In genomic region chr20:43914286-43914685, GRCh38 we compare ENCODE assay signal across 8 cellular contexts. TPM values are rescaled to one million over a fixed set of nuclear protein-coding genes. Genes with fewer than 3 reads are reported as not detected.
DNase-seq lines count a peak whose midpoint lies in the region; ATAC-seq and TF ChIP-seq lines count a peak whose summit lies in the region.

No MANE protein-coding gene starts in this region.

- H3K27ac ChIP-seq in CD8-positive, alpha-beta memory T cell (ENCODE audit: low read depth, low read length), result no peak overlapping the region
- H3K27ac ChIP-seq in thoracic aorta, result peak overlapping the region in 1 of 2 donors; percentile 46

- no peaks in the 10 kb centered on the region for H3K36me3 ChIP-seq in CD8-positive, alpha-beta memory T cell (ENCODE audit: insufficient read depth, low read length)
- H3K36me3 ChIP-seq in H7 (replicated peaks; ENCODE audit: control insufficient read depth, insufficient read depth, low read length) (no peaks in the 10 kb centered on the region), thoracic aorta (no peaks in the 10 kb centered on the region)

- H3K27me3 Mint-ChIP-seq in CD8-positive, alpha-beta memory T cell, result peaks cover 38 to 64% of the 10 kb centered on the region in 2 donors

- H3K4me3 Mint-ChIP-seq in CD8-positive, alpha-beta memory T cell, result peak overlapping the region in 6 of 7 donors; percentile 62 to 76 (median 68)

- peaks cover 12 to 16% (median 15%) of the 10 kb centered on the region in 5 donors for H3K9me3 Mint-ChIP-seq in CD8-positive, alpha-beta memory T cell

- H3K4me3 ChIP-seq in CD8-positive, alpha-beta memory T cell (ENCODE audit: low read length), result peak overlapping the region; percentile 51
- H3K4me3 ChIP-seq in H7 (ENCODE audit: insufficient read depth, low read depth, low read length) (peak overlapping the region; percentile 55), fibroblast of villous mesenchyme (ENCODE audit: low read depth, low read length) (peak overlapping the region; percentile 57), thoracic aorta (peak overlapping the region; percentile 75)

- TF ChIP-seq CTCF in fibroblast of villous mesenchyme (IDR thresholded peaks at IDR 0.05; ENCODE audit: insufficient read depth, low read depth, low read length) (no peak), thoracic aorta (IDR thresholded peaks at IDR 0.05) (no peak)

- POLR2A ChIA-PET in CD8-positive, alpha-beta memory T cell (lab: Charles Lee), result no interaction called here

- ATAC-seq in thoracic aorta (ENCODE audit: insufficient number of reproducible peaks, low FRiP score, low read depth), result no peak

- CTCF ChIA-PET in CD8-positive, alpha-beta memory T cell (lab: Charles Lee), result interaction anchor here (0.7 kb wide), 1 partner anchor 117 kb away, joined by 4 read pairs; no protein-coding TSS in a partner anchor

- H3K36me3 Mint-ChIP-seq in CD8-positive, alpha-beta memory T cell, result peaks cover 0 to 1% (median 0%) of the 10 kb centered on the region in 3 donors

- H3K4me1 Mint-ChIP-seq in CD8-positive, alpha-beta memory T cell, result peaks cover 15 to 28% (median 20%) of the 10 kb centered on the region in 3 donors

- H3K4me1 ChIP-seq in CD8-positive, alpha-beta memory T cell (ENCODE audit: insufficient read depth, low read length), result peaks cover 15% of the 10 kb centered on the region
- peaks cover 0 to 13% of the 10 kb centered on the region in 2 donors for H3K4me1 ChIP-seq in thoracic aorta (ENCODE audit: control insufficient read depth in 1 of 2, low read depth in 2 of 2)

- peak in 1 of 5 donors; percentile 8 for DNase-seq in CD8-positive, alpha-beta memory T cell
- DNase-seq in H7 (no peak), T1000 (lab: John Stamatoyannopoulos, UW) (peak; percentile 71), fibroblast of villous mesenchyme (ENCODE audit: low read depth) (no peak), thoracic aorta (ENCODE audit: low spot score) (no peak), GM03348 (ENCODE audit: low spot score) (no peak), globus pallidus (ENCODE audit: low spot score) (no peak), epidermal melanocyte (ENCODE audit: insufficient read length, low spot score) (no peak)

- H3K27me3 ChIP-seq in CD8-positive, alpha-beta memory T cell (ENCODE audit: insufficient read depth, low read length, poor library complexity, severe bottlenecking), result peaks cover 22% of the 10 kb centered on the region
- H3K27me3 ChIP-seq in H7 (ENCODE audit: control insufficient read depth, insufficient read depth, low read length) (peaks cover 29% of the 10 kb centered on the region), thoracic aorta (replicated peaks; ENCODE audit: insufficient read depth) (no peaks in the 10 kb centered on the region)

- H3K9me3 ChIP-seq in CD8-positive, alpha-beta memory T cell (ENCODE audit: low read length), result no peaks in the 10 kb centered on the region
- peaks cover 14% of the 10 kb centered on the region for H3K9me3 ChIP-seq in thoracic aorta

- no peak overlapping the region for H3K27ac Mint-ChIP-seq in CD8-positive, alpha-beta memory T cell

RNA-seq across cellular contexts. Expression of gene TOX2, which starts 0.4 kb away (rescaled TPM):
- total RNA-seq in CD8-positive, alpha-beta memory T cell, result under 1 TPM; 0.35 to 0.39 TPM
- 1.2 TPM for polyA plus RNA-seq in CD8-positive, alpha-beta memory T cell
- 1.6 and 2.1 TPM in 2 replicates for total RNA-seq in H7 (2014; rRNA removed; shearing (Covaris generic))
- 0.43 and 1.9 TPM in 2 replicates for total RNA-seq in fibroblast of villous mesenchyme
- total RNA-seq in thoracic aorta, result 10 to 100 TPM in 1 of 2 donors, 1 to 10 TPM in 1; 4.2 to 14.6 TPM
